10 cellular contexts compared by ENCODE assay signal in the genomic region with DNA sequence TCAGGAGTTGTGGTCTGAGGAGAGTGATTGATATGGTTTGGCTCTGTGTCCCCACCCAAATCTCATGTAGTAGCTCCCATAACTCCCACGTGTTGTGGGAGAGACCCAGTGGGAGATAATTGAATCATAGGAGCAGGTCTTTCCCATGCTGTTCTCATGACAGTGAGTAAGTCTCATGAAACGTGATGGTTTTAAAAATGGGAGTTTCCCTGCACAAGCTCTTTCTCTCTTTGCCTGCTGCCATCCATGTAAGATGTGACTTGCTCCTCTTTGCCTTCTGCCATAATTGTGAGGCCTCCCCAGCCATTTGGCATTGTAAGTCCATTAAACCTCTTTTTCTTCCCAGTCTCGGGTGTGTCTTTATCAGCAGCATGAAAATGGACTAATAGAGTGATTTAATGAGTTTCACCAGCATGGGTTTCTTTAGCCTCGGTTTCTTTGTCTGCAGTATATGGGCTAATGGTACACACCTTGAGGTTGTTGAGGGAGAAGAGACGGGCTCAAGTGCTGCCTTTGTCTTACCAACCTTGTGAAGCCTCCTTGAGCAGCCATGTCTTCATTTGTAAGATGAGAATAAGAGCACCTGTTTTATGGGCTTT. TPM values are rescaled to one million over a fixed set of nuclear protein-coding genes. Genes with fewer than 3 reads are reported as not detected.
DNase-seq lines count a peak whose midpoint lies in the region; ATAC-seq, FAIRE-seq and TF ChIP-seq lines count a peak whose summit lies in the region.
"Not testable (repeated sequence)": the region's sequence is repeated elsewhere in the genome, so short reads cannot be mapped to it uniquely, and the experiment has no call there.
"Had no signal": no experiment of that assay in that cellular context is flagged by ENCODE, and none has a peak within 500 bp of the region (broad histone marks: within the 10 kb centered on the region; RNA-seq: fewer than 3 reads in every experiment).

No MANE protein-coding gene starts in this region.

- not testable (repeated sequence) for DNase-seq in A549 (ENCODE audit: low read depth in 1 of 2, low spot score in 1 of 2); Calu3; Panc1 (ENCODE audit: low read depth, low spot score); SK-N-SH; ascending aorta (ENCODE audit: low spot score in 2 of 2); endothelial cell (ENCODE audit: low spot score); mesenchymal stem cell; progenitor cell of endocrine pancreas (ENCODE audit: low spot score, unreplicated experiment)

- not testable (repeated sequence) for H3K9me2 ChIP-seq in SK-N-SH

- H3F3A ChIP-seq in SK-N-SH (replicated peaks; ENCODE audit: insufficient read depth): not testable (repeated sequence)

- not testable (repeated sequence) for H2BK15ac ChIP-seq in mesenchymal stem cell (ENCODE audit: low read depth, poor library complexity, severe bottlenecking)

- H3K9me3 Mint-ChIP-seq in Calu3 (ENCODE audit: low read depth, unreplicated experiment); endothelial cell (ENCODE audit: unreplicated experiment): not testable (repeated sequence)
- H3K9me3 Mint-ChIP-seq in progenitor cell of endocrine pancreas (ENCODE audit: low read depth): peaks cover 15% of the 10 kb centered on the region

- H3K9me3 ChIP-seq in A549; Panc1 (ENCODE audit: control insufficient read depth, insufficient read depth, low read depth, low read length); SK-N-SH; ascending aorta; mesenchymal stem cell (ENCODE audit: control insufficient read depth, low read length): not testable (repeated sequence)

- not testable (repeated sequence) for ATAC-seq in A549, Panc1

- H3K18ac ChIP-seq in mesenchymal stem cell (ENCODE audit: low read depth in 1 of 2, low read length in 2 of 2): not testable (repeated sequence)

- peak overlapping the region; percentile 100 for H2AK5ac ChIP-seq in mesenchymal stem cell (ENCODE audit: low read length, severe bottlenecking)

- not testable (repeated sequence) for FAIRE-seq in A549 (lab: Jason Lieb, UNC)

- peaks cover 91% of the 10 kb centered on the region for H3K4me1 Mint-ChIP-seq in Calu3 (ENCODE audit: low read depth, unreplicated experiment)
- H3K4me1 Mint-ChIP-seq in endothelial cell (ENCODE audit: unreplicated experiment): not testable (repeated sequence)
- H3K4me1 Mint-ChIP-seq in progenitor cell of endocrine pancreas (ENCODE audit: low read depth): peaks cover 27% of the 10 kb centered on the region

- H3K4ac ChIP-seq in mesenchymal stem cell (ENCODE audit: low read depth in 1 of 2, low read length in 2 of 2): not testable (repeated sequence)

- TF ChIP-seq POLR2A in A549 (IDR thresholded peaks at IDR 0.05; ENCODE audit: low read length): not testable (repeated sequence)

- H3K4me3 Mint-ChIP-seq in Calu3 (ENCODE audit: low read depth, unreplicated experiment): peak overlapping the region; percentile 53
- H3K4me3 Mint-ChIP-seq in endothelial cell (ENCODE audit: unreplicated experiment): peak overlapping the region; percentile 63
- not testable (repeated sequence) for H3K4me3 Mint-ChIP-seq in progenitor cell of endocrine pancreas (ENCODE audit: low read depth)

- H3K36me3 Mint-ChIP-seq in Calu3 (ENCODE audit: insufficient read depth, unreplicated experiment): not testable (repeated sequence)
- peaks cover 16% of the 10 kb centered on the region for H3K36me3 Mint-ChIP-seq in endothelial cell (ENCODE audit: low read depth, unreplicated experiment)
- peaks cover 24% of the 10 kb centered on the region for H3K36me3 Mint-ChIP-seq in progenitor cell of endocrine pancreas (ENCODE audit: insufficient read depth)

- H3K4me3 ChIP-seq in A549; Panc1 (ENCODE audit: low read depth in 2 of 2, low read length in 2 of 2); SK-N-SH (ENCODE audit: low read depth in 2 of 2, low read length in 1 of 2); ascending aorta; mesenchymal stem cell (ENCODE audit: insufficient read depth in 1 of 2, low read depth in 1 of 2, low read length in 2 of 2): not testable (repeated sequence)

- H2BK12ac ChIP-seq in mesenchymal stem cell (ENCODE audit: low read length in 2 of 2): peak overlapping the region in 1 of 2 experiments; percentile 48

- not testable (repeated sequence) for H3K27me3 Mint-ChIP-seq in Calu3 (ENCODE audit: unreplicated experiment); endothelial cell (ENCODE audit: unreplicated experiment); progenitor cell of endocrine pancreas

- TF ChIP-seq CTCF in A549 (IDR thresholded peaks at IDR 0.05); Calu3 (IDR thresholded peaks at IDR 0.05; ENCODE audit: unreplicated experiment); Panc1 (IDR thresholded peaks at IDR 0.05); SK-N-SH (IDR thresholded peaks at IDR 0.05); ascending aorta (IDR thresholded peaks at IDR 0.05); endothelial cell (IDR thresholded peaks at IDR 0.05; ENCODE audit: unreplicated experiment); progenitor cell of endocrine pancreas (IDR thresholded peaks at IDR 0.05; ENCODE audit: unreplicated experiment): not testable (repeated sequence)

- CTCF ChIA-PET in A549 (lab: Yijun Ruan, JAX) (interaction anchor here (0.6 to 1.1 kb wide), 2 partner anchors 42 to 530 kb away, joined by 3 to 5 read pairs; a partner anchor contains a TSS), Calu3 (lab: Charles Lee) (interaction anchor here (1.5 kb wide), 1 partner anchor 80 kb away, joined by 4 read pairs; no protein-coding TSS in a partner anchor), Panc1 (lab: Charles Lee) (interaction anchor here (1.0 kb wide), 1 partner anchor 124 kb away, joined by 3 read pairs; no protein-coding TSS in a partner anchor), SK-N-SH (lab: Yijun Ruan, JAX) (interaction anchor here (1.0 to 1.3 kb wide), 3 partner anchors 91 to 134 kb away, joined by 3 to 4 read pairs (median 4); no protein-coding TSS in a partner anchor)

- not testable (repeated sequence) for H2AFZ ChIP-seq in SK-N-SH (ENCODE audit: low read depth); mesenchymal stem cell (ENCODE audit: low read depth, low read length)

- H3K27me3 ChIP-seq in Panc1 (ENCODE audit: control insufficient read depth, insufficient read depth, low read length); SK-N-SH (ENCODE audit: insufficient read depth); ascending aorta; mesenchymal stem cell (ENCODE audit: control insufficient read depth in 1 of 2, insufficient read depth in 1 of 2, low read length in 2 of 2): not testable (repeated sequence)

- intact Hi-C loops in Calu3 (cut with micrococcal nuclease; ENCODE audit: unreplicated experiment): loop anchor here (2.0 to 5.0 kb wide), 2 partner anchors 61 to 102 kb away; no protein-coding TSS in a partner anchor
- intact Hi-C loops in Panc1 (cut with micrococcal nuclease; ENCODE audit: unreplicated experiment); ascending aorta (cut with DNase I): not testable (repeated sequence)

- H2BK120ac ChIP-seq in mesenchymal stem cell (ENCODE audit: low read depth, low read length): not testable (repeated sequence)

- not testable (repeated sequence) for TF ChIP-seq RAD21 in A549 (conservative IDR thresholded peaks at IDR 0.05 in 1 of 2, IDR thresholded peaks at IDR 0.05 in 1 of 2); SK-N-SH (IDR thresholded peaks at IDR 0.05; ENCODE audit: low read length)

- H2BK5ac ChIP-seq in mesenchymal stem cell (ENCODE audit: low read depth, low read length, poor library complexity, severe bottlenecking): peak overlapping the region; percentile 74

- not testable (repeated sequence) for H3K36me3 ChIP-seq in Panc1 (ENCODE audit: control insufficient read depth, insufficient read depth, low read length); SK-N-SH (replicated peaks in 1 of 2; ENCODE audit: control insufficient read depth in 1 of 2, insufficient read depth in 2 of 2, low read length in 1 of 2); ascending aorta; mesenchymal stem cell (ENCODE audit: control insufficient read depth in 1 of 2, insufficient read depth in 2 of 2, low read depth in 1 of 2, low read length in 2 of 2)

- H3K27ac Mint-ChIP-seq in Calu3 (ENCODE audit: unreplicated experiment) (peak overlapping the region; percentile 51), progenitor cell of endocrine pancreas (peak overlapping the region; percentile 62)
- H3K27ac Mint-ChIP-seq in endothelial cell (ENCODE audit: unreplicated experiment): not testable (repeated sequence)

- POLR2A ChIA-PET in A549 (lab: Yijun Ruan, JAX); Panc1 (lab: Charles Lee); SK-N-SH (lab: Yijun Ruan, JAX): not testable (repeated sequence)

- not testable (repeated sequence) for H4K20me1 ChIP-seq in SK-N-SH (ENCODE audit: insufficient read depth)

- in situ Hi-C loops in Panc1 (cut with HindIII; ENCODE audit: low pct_unique_long_range_greater_than_20kb, low sequenced_read_pairs): not testable (repeated sequence)

- not testable (repeated sequence) for H4K8ac ChIP-seq in mesenchymal stem cell (ENCODE audit: low read length)

- not testable (repeated sequence) for TF ChIP-seq EP300 in A549 (IDR thresholded peaks at IDR 0.05); SK-N-SH (IDR thresholded peaks at IDR 0.05; ENCODE audit: borderline replicate concordance in 1 of 2, low read depth in 1 of 2, low read length in 1 of 2)

- peaks cover 43% of the 10 kb centered on the region for H3K4me1 ChIP-seq in A549
- H3K4me1 ChIP-seq in Panc1 (ENCODE audit: control insufficient read depth, insufficient read depth, low read length): peaks cover 54% of the 10 kb centered on the region
- peaks cover 32 to 37% of the 10 kb centered on the region in 2 experiments; a peak in 3 of 4 replicates for H3K4me1 ChIP-seq in SK-N-SH (ENCODE audit: control insufficient read depth in 1 of 2, insufficient read depth in 2 of 2, low read depth in 1 of 2, low read length in 1 of 2)
- H3K4me1 ChIP-seq in ascending aorta: peaks cover 4 to 75% of the 10 kb centered on the region in 2 donors
- H3K4me1 ChIP-seq in mesenchymal stem cell (ENCODE audit: control insufficient read depth, insufficient read depth, low read depth, low read length): peaks cover 21% of the 10 kb centered on the region

- not testable (repeated sequence) for H3K9ac ChIP-seq in SK-N-SH; mesenchymal stem cell (ENCODE audit: low read length)

- not testable (repeated sequence) for H3K79me2 ChIP-seq in SK-N-SH (ENCODE audit: insufficient read depth)

- WGBS in A549 (ENCODE audit: missing lambda C conversion rate): 81% methylated on average over 5 of the region's 5 CpGs
- WGBS in SK-N-SH (ENCODE audit: low lambda C conversion rate): 88% methylated on average over 5 of the region's 5 CpGs
- 94% methylated on average over 5 of the region's 5 CpGs for WGBS in mesenchymal stem cell

- peak overlapping the region; percentile 47 to 60; a peak in 5 of 6 replicates for H3K27ac ChIP-seq in A549
- H3K27ac ChIP-seq in Panc1 (ENCODE audit: low read length): peak overlapping the region; percentile 71
- peak overlapping the region; percentile 55 to 95 for H3K27ac ChIP-seq in SK-N-SH (ENCODE audit: low read depth in 2 of 2, low read length in 1 of 2)
- peak overlapping the region; percentile 38 to 75 for H3K27ac ChIP-seq in ascending aorta
- H3K27ac ChIP-seq in mesenchymal stem cell (ENCODE audit: low read length, poor library complexity, severe bottlenecking): peak overlapping the region; percentile 88

- not testable (repeated sequence) for BruUV-seq in Calu3 (replicated peaks; lab: Mats Ljungman, UMichigan); Panc1 (replicated peaks; lab: Mats Ljungman, UMichigan)

- not testable (repeated sequence) for H3K23ac ChIP-seq in mesenchymal stem cell (ENCODE audit: low read length in 2 of 2)

- H3K79me1 ChIP-seq in mesenchymal stem cell (replicated peaks; ENCODE audit: low read length, poor library complexity, severe bottlenecking): peaks cover 25% of the 10 kb centered on the region

- not testable (repeated sequence) for H3K14ac ChIP-seq in mesenchymal stem cell (ENCODE audit: low read length in 2 of 2)

- H3K4me2 ChIP-seq in A549 (peak overlapping the region; percentile 51), SK-N-SH (peak overlapping the region; percentile 53; the same call in 1 of the 2 replicates)
- H3K4me2 ChIP-seq in mesenchymal stem cell (ENCODE audit: low read length, poor library complexity, severe bottlenecking): not testable (repeated sequence)

- H4K91ac ChIP-seq in mesenchymal stem cell (ENCODE audit: low read length): not testable (repeated sequence)

RNA-seq across cellular contexts. Expression of a gene that starts 42.5 kb away (rescaled TPM):
- polyA plus RNA-seq in A549 (2011; rRNA removed): 19.0 and 29.3 TPM in 2 replicates
- 5.1 and 6.5 TPM in 2 replicates for polyA plus RNA-seq in A549 (2012; cell fraction: cytosol; rRNA removed)
- 7.0 and 8.2 TPM in 2 replicates for polyA plus RNA-seq in A549 (2012; cell fraction: nucleus; rRNA removed)
- polyA plus RNA-seq in A549 (2017; fragmentation: RNase III; extraction: RNeasy Plus Mini Kit Qiagen cat#74134 plus additional on column Dnase treatment): 6.5 to 9.4 TPM (median 8.2 TPM) in 3 replicates
- 55.0 and 55.8 TPM in 2 replicates for polyA minus RNA-seq in A549 (2011; rRNA and poly(A)+ RNA removed)
- 24.5 and 33.8 TPM in 2 replicates for total RNA-seq in Calu3 (2022)
- total RNA-seq in Panc1 (2021; ENCODE audit: unreplicated experiment): 19.3 TPM
- polyA plus RNA-seq in Panc1 (2012; ENCODE audit: insufficient read length): 7.8 TPM
- polyA plus RNA-seq in SK-N-SH (2012; rRNA removed): 4.0 and 5.5 TPM in 2 replicates
- 6.1 and 6.7 TPM in 2 replicates for polyA plus RNA-seq in SK-N-SH (2012; cell fraction: cytosol; rRNA removed)
- polyA plus RNA-seq in SK-N-SH (2012; cell fraction: nucleus; rRNA removed): 3.8 and 5.0 TPM in 2 replicates
- 115 TPM for total RNA-seq in ascending aorta
- total RNA-seq in endothelial cell (ENCODE audit: unreplicated experiment): 6.7 TPM
- 17.0 TPM for polyA plus RNA-seq in mesenchymal stem cell (2013, experiment 1 of 2)
- polyA plus RNA-seq in mesenchymal stem cell (2013, experiment 2 of 2): 16.8 TPM
- 61.3 and 63.8 TPM in 2 replicates for total RNA-seq in progenitor cell of endocrine pancreas
- total RNA-seq: CD4-positive, CD25-positive, alpha-beta regulatory T cell; CD8-positive, alpha-beta T cell had no signal
- polyA plus RNA-seq: CD4-positive, CD25-positive, alpha-beta regulatory T cell had no signal
